ENCODE assay signal across 1 cellular context in the genomic region with DNA sequence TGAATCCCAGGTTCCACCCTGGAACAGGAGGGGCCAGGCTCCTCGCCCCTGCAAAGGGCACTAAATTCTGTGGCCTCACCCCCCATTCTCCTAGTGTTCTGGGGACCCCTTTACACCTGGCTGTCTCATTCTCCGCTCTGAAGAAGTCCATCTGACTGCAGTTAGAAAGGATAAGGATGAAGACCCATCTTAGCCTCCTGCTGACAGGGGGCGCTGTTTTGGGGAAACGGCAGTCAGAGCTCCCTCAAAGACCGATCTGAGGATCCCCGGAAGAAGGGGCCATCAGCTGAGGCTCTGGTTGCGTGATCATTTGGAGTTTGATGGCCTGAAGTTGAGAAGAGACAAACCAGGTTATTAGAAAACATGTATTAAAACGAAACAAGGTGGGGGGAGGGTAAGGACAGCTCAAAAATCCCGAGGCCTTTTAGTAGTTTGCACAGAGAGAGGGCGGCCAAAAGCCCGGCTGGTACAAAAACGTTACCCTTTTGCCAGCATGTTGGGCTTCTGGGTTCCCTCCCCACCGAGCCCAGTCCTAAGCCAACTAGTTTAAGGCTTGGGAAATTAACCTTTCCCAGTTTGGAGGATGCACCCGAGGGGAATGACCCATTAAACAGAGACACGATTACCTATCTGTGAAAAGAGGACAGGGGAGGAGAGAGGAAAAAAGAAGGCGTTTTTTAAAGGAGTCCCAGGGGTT.
TF ChIP-seq lines count a peak whose summit lies in the region.

No MANE protein-coding gene starts in this region.

TF ChIP-seq in GM12878, 131 proteins besides CTCF, POLR2A, EP300 and RAD21:
- no peak for TF ChIP-seq IKZF1 (conservative IDR thresholded peaks at IDR 0.05)
- no peak for TF ChIP-seq BRCA1 (IDR thresholded peaks at IDR 0.05; ENCODE audit: low read depth, low read length)
- TF ChIP-seq, protein P1, sequence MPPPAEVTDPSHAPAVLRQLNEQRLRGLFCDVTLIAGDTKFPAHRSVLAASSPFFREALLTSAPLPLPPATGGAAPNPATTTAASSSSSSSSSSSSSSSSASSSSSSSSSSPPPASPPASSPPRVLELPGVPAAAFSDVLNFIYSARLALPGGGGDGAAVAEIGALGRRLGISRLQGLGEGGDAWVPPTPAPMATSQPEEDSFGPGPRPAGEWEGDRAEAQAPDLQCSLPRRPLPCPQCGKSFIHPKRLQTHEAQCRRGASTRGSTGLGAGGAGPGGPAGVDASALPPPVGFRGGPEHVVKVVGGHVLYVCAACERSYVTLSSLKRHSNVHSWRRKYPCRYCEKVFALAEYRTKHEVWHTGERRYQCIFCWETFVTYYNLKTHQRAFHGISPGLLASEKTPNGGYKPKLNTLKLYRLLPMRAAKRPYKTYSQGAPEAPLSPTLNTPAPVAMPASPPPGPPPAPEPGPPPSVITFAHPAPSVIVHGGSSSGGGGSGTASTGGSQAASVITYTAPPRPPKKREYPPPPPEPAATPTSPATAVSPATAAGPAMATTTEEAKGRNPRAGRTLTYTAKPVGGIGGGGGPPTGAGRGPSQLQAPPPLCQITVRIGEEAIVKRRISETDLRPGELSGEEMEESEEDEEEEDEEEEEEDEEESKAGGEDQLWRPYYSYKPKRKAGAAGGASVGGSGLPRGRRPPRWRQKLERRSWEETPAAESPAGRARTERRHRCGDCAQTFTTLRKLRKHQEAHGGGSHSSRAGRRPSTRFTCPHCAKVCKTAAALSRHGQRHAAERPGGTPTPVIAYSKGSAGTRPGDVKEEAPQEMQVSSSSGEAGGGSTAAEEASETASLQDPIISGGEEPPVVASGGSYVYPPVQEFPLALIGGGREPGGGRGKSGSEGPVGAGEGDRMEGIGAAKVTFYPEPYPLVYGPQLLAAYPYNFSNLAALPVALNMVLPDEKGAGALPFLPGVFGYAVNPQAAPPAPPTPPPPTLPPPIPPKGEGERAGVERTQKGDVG (CRISPR knock-in tag; IDR thresholded peaks at IDR 0.05) = no peak
- TF ChIP-seq JUND (IDR thresholded peaks at IDR 0.05; ENCODE audit: low read depth, low read length) = no peak
- no peak for TF ChIP-seq ZSCAN29 (IDR thresholded peaks at IDR 0.05)
- no peak for TF ChIP-seq CBX5 (IDR thresholded peaks at IDR 0.05; ENCODE audit: low read depth)
- TF ChIP-seq, protein P2, sequence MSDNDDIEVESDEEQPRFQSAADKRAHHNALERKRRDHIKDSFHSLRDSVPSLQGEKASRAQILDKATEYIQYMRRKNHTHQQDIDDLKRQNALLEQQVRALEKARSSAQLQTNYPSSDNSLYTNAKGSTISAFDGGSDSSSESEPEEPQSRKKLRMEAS (IDR thresholded peaks at IDR 0.05; ENCODE audit: low read depth, low read length) = no peak
- TF ChIP-seq MYC (IDR thresholded peaks at IDR 0.05; ENCODE audit: insufficient read depth, insufficient read length, insufficient replicate concordance, low read length, severe bottlenecking) = no peak
- TF ChIP-seq PAX8 (IDR thresholded peaks at IDR 0.05) = no peak
- TF ChIP-seq, protein P3, sequence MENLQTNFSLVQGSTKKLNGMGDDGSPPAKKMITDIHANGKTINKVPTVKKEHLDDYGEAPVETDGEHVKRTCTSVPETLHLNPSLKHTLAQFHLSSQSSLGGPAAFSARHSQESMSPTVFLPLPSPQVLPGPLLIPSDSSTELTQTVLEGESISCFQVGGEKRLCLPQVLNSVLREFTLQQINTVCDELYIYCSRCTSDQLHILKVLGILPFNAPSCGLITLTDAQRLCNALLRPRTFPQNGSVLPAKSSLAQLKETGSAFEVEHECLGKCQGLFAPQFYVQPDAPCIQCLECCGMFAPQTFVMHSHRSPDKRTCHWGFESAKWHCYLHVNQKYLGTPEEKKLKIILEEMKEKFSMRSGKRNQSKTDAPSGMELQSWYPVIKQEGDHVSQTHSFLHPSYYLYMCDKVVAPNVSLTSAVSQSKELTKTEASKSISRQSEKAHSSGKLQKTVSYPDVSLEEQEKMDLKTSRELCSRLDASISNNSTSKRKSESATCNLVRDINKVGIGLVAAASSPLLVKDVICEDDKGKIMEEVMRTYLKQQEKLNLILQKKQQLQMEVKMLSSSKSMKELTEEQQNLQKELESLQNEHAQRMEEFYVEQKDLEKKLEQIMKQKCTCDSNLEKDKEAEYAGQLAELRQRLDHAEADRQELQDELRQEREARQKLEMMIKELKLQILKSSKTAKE (IDR thresholded peaks at IDR 0.05; ENCODE audit: low read depth, poor library complexity, severe bottlenecking) = no peak
